In genomic region chr16:4316103-4316731, GRCh38 we compare ENCODE assay signal across 1 cellular context.
TF ChIP-seq lines count a peak whose summit lies in the region.

No MANE protein-coding gene starts in this region.

TF ChIP-seq in GM12878, 131 proteins besides CTCF, POLR2A, EP300 and RAD21:
- no peak for TF ChIP-seq JUND (IDR thresholded peaks at IDR 0.05; ENCODE audit: low read depth, low read length)
- TF ChIP-seq IKZF1 (conservative IDR thresholded peaks at IDR 0.05) = 0 out of 2 replicates have a peak, but pooled peaks have one; percentile 21
